30 cellular contexts compared by ENCODE assay signal in the genomic region with DNA sequence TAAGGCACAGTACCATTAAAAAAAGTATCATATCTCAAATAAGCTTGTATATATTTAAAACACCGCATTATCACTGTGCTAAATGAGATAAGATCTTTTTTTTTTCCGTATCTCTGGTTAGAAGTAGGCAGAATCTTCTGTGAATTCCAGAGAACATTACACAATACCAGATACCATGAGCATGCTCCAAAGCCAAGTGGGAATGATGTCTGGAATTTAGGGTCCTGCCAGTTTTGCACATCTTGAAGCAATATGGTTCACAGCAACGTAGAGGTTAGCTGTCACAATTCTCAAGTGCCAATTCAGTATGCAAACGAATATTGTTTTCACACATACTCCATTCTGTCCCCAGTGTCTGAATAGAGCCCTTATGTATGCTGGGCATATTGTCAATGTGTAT.
DNase-seq lines count a peak whose midpoint lies in the region; ATAC-seq and TF ChIP-seq lines count a peak whose summit lies in the region.
"Had no signal": no experiment of that assay in that cellular context is flagged by ENCODE, and none has a peak within 500 bp of the region (broad histone marks: within the 10 kb centered on the region; RNA-seq: fewer than 3 reads in every experiment).

No MANE protein-coding gene starts in this region.

- intact Hi-C loops in Right ventricle myocardium superior (cut with DNase I), result no loop called here
- intact Hi-C loops in heart right ventricle (cut with DNase I), result no loop called here

- no peaks in the 10 kb centered on the region for H3K36me3 ChIP-seq in heart right ventricle
- H3K36me3 ChIP-seq: BLaER1 treated with 17β-estradiol and CSF1 and Interleukin-3, amounts not matched to agents 10 nM and 100 nM; gastroesophageal sphincter; right lobe of liver had no signal

- no peaks in the 10 kb centered on the region for H3K4me1 ChIP-seq in heart right ventricle
- H3K4me1 ChIP-seq: BLaER1 treated with 17β-estradiol and CSF1 and Interleukin-3, amounts not matched to agents 10 nM and 100 nM; body of pancreas; Caco-2; right lobe of liver; testis had no signal

- H3K27ac ChIP-seq in heart right ventricle, result no peak overlapping the region
- H3K27ac ChIP-seq: BLaER1 treated with 17β-estradiol and CSF1 and Interleukin-3, amounts not matched to agents 10 nM and 100 nM; body of pancreas; gastroesophageal sphincter; right lobe of liver; testis; VCaP had no signal

- H3K27me3 ChIP-seq in heart right ventricle, result no peaks in the 10 kb centered on the region
- H3K27me3 ChIP-seq: BLaER1 treated with 17β-estradiol and CSF1 and Interleukin-3, amounts not matched to agents 10 nM and 100 nM; body of pancreas; gastroesophageal sphincter; right lobe of liver; testis had no signal

- ATAC-seq in Right ventricle myocardium superior (ENCODE audit: poor library complexity), result peak; percentile 22
- ATAC-seq in heart right ventricle, result no peak
- no peak for ATAC-seq in HG03439 (IDR thresholded peaks at IDR 0.05; ENCODE audit: unreplicated experiment)
- ATAC-seq: activated naive CD8-positive, alpha-beta T cell treated with anti-CD3 and anti-CD28 coated beads, Interleukin-2, amount 50 U/mL, for 24 hours; body of pancreas; gastroesophageal sphincter; GM12878; left colon; PC-3; right lobe of liver had no signal

- WGBS in heart right ventricle, 2 donors, result 36 to 43% methylated on average over 4 of the region's 4 CpGs

- DNase-seq in Right ventricle myocardium superior, result no peak
- no peak for DNase-seq in heart right ventricle
- DNase-seq in amniotic epithelial cell (ENCODE audit: low read depth), result peak; percentile 75
- DNase-seq in fibroblast of villous mesenchyme (ENCODE audit: low read depth), result peak; percentile 59
- no peak for DNase-seq in T-helper 9 cell
- no peak for DNase-seq in NCI-H1105 (lab: John Stamatoyannopoulos, UW)
- DNase-seq in NCI-H2196 treated with DMSO at 0.1 percent for 48 hours (lab: John Stamatoyannopoulos, UW; ENCODE audit: unreplicated experiment), result no peak
- DNase-seq: activated CD4-positive, alpha-beta T cell treated with anti-CD3 and anti-CD28 coated beads for 4 hours; activated naive CD8-positive, alpha-beta T cell treated with anti-CD3 and anti-CD28 coated beads, Interleukin-2, amount 50 U/mL, for 24 hours; activated T-cell treated with anti-CD3 and anti-CD28 coated beads, Interleukin-2, amount 50 U/mL, for 24 hours; body of pancreas; Caco-2; DMS79; hippocampal formation; left colon; NCI-H1092 treated with DMSO at 0.1 percent for 48 hours; NCI-H1930; NCI-H526; NK-92 treated with Interleukin-12 subunit alpha and Interleukin-12 subunit beta, amount 100 ng/mL, for 24 hours; PC-3; posterior cingulate gyrus; right lobe of liver; stimulated activated CD4-positive, alpha-beta T cell treated with anti-CD3 and anti-CD28 coated beads, Interleukin-15, amount 100 ng/mL, for 24 hours; stimulated activated naive CD4-positive, alpha-beta T cell treated with Interleukin-2 at 50 U/mL for 16 hours; testis had no signal

- H3K4me3 ChIP-seq in heart right ventricle (no peak overlapping the region), fibroblast of villous mesenchyme (ENCODE audit: low read depth, low read length) (no peak overlapping the region)
- H3K4me3 ChIP-seq: BLaER1 treated with 17β-estradiol and CSF1 and Interleukin-3, amounts not matched to agents 10 nM and 100 nM; body of pancreas; gastroesophageal sphincter; GM12878; right lobe of liver; testis had no signal

- no peak for TF ChIP-seq CTCF in heart right ventricle (IDR thresholded peaks at IDR 0.05)
- no peak for TF ChIP-seq CTCF in fibroblast of villous mesenchyme (IDR thresholded peaks at IDR 0.05; ENCODE audit: insufficient read depth, low read depth, low read length)

- H3K9me3 ChIP-seq in heart right ventricle, result peaks cover 0 to 2% (median 0%) of the 10 kb centered on the region in 11 donors
- H3K9me3 ChIP-seq: BLaER1 treated with 17β-estradiol and CSF1 and Interleukin-3, amounts not matched to agents 10 nM and 100 nM; body of pancreas; Caco-2; gastroesophageal sphincter; right lobe of liver; testis had no signal

Comparison
In these comparisons a context has a peak if more than half of its experiments do, and no peak if none do; other contexts are left out.
1. DNase-seq: peak in amniotic epithelial cell (single experiment) and fibroblast of villous mesenchyme (single experiment); none in Right ventricle myocardium superior (single experiment), heart right ventricle (0 of 2), T-helper 9 cell (single experiment), NCI-H1105 (single experiment) and NCI-H2196 treated with DMSO at 0.1 percent for 48 hours (single experiment).